24 cellular contexts compared by ENCODE assay signal in genomic region chr6:153087436-153087835, GRCh38. TPM values are rescaled to one million over a fixed set of nuclear protein-coding genes. Genes with fewer than 3 reads are reported as not detected.
"Had no signal": no experiment of that assay in that cellular context is flagged by ENCODE, and none has a peak within 500 bp of the region (broad histone marks: within the 10 kb centered on the region; RNA-seq: fewer than 3 reads in every experiment).

No MANE protein-coding gene starts in this region.

- H3K27ac ChIP-seq: adrenal gland, Peyer's patch, RWPE1 had no signal

- ATAC-seq: activated CD8-positive, alpha-beta T cell treated with anti-CD3 and anti-CD28 coated beads, Interleukin-2, amount 10 ng/mL, durations not matched to agents 7 days and 5 days; T-helper 17 cell; WTC11 had no signal

- H3K4me3 Mint-ChIP-seq: activated CD8-positive, alpha-beta T cell treated with anti-CD3 and anti-CD28 coated beads, Interleukin-2, amount 10 ng/mL, durations not matched to agents 7 days and 5 days; activated naive CD8-positive, alpha-beta T cell treated with anti-CD3 and anti-CD28 coated beads, Interleukin-2, amount 10 ng/mL, durations not matched to agents 7 days and 5 days; T-helper 17 cell; WTC11 had no signal

- H3K4me3 ChIP-seq: adrenal gland, MG63, Peyer's patch had no signal

- H3K4me1 Mint-ChIP-seq: activated naive CD8-positive, alpha-beta T cell treated with anti-CD3 and anti-CD28 coated beads, Interleukin-2, amount 10 ng/mL, durations not matched to agents 7 days and 5 days had no signal

- H3K4me1 ChIP-seq: adrenal gland, Peyer's patch had no signal

- H3K36me3 ChIP-seq: adrenal gland, MG63, Peyer's patch had no signal

- DNase-seq: activated CD4-positive, alpha-beta T cell treated with anti-CD3 and anti-CD28 coated beads for 48 hours; activated CD4-positive, alpha-beta T cell treated with anti-CD3 and anti-CD28 coated beads, Interleukin-2, amount 50 U/mL, for 4 hours; activated CD4-positive, CD25-positive, alpha-beta regulatory T cell treated with anti-CD3 and anti-CD28 coated beads, Interleukin-2, amount 50 U/mL, for 72 hours; activated CD8-positive, alpha-beta memory T cell treated with anti-CD3 and anti-CD28 coated beads, Interleukin-2, amount 50 U/mL, for 48 hours; activated CD8-positive, alpha-beta T cell treated with anti-CD3 and anti-CD28 coated beads, Interleukin-2, amount 10 ng/mL, durations not matched to agents 7 days and 5 days; activated naive CD4-positive, alpha-beta T cell treated with anti-CD3 and anti-CD28 coated beads, Interleukin-2, amount 50 U/mL, for 16 hours; activated naive CD8-positive, alpha-beta T cell treated with anti-CD3 and anti-CD28 coated beads, Interleukin-2, amount 10 ng/mL, durations not matched to agents 7 days and 5 days; activated T-cell treated with anti-CD3 and anti-CD28 coated beads, Interleukin-2, amount 50 U/mL, for 1 hour; adrenal gland; anterior cingulate cortex; cerebellar nuclear complex; MG63; NCI-H1092; NCI-H1417; NCI-H1930; NCI-H2107; NCI-H446; NCI-H524; Peyer's patch; SHP77; T-helper 17 cell; T-helper 9 cell had no signal

- H3K9me3 ChIP-seq: adrenal gland, MG63, Peyer's patch had no signal

- H3K36me3 Mint-ChIP-seq: activated naive CD8-positive, alpha-beta T cell treated with anti-CD3 and anti-CD28 coated beads, Interleukin-2, amount 10 ng/mL, durations not matched to agents 7 days and 5 days; WTC11 had no signal

- H3K27me3 Mint-ChIP-seq: activated naive CD8-positive, alpha-beta T cell treated with anti-CD3 and anti-CD28 coated beads, Interleukin-2, amount 10 ng/mL, durations not matched to agents 7 days and 5 days had no signal

- H3K27me3 ChIP-seq: adrenal gland, MG63, Peyer's patch had no signal

- H3K9me3 Mint-ChIP-seq: activated naive CD8-positive, alpha-beta T cell treated with anti-CD3 and anti-CD28 coated beads, Interleukin-2, amount 10 ng/mL, durations not matched to agents 7 days and 5 days; WTC11 had no signal

- H3K27ac Mint-ChIP-seq: activated CD8-positive, alpha-beta T cell treated with anti-CD3 and anti-CD28 coated beads, Interleukin-2, amount 10 ng/mL, durations not matched to agents 7 days and 5 days; activated naive CD8-positive, alpha-beta T cell treated with anti-CD3 and anti-CD28 coated beads, Interleukin-2, amount 10 ng/mL, durations not matched to agents 7 days and 5 days; T-helper 17 cell; WTC11 had no signal

RNA-seq across cellular contexts. Expression of gene RGS17, which starts 43.6 kb away (rescaled TPM):
- total RNA-seq: activated CD8-positive, alpha-beta T cell treated with anti-CD3 and anti-CD28 coated beads, Interleukin-2, amount 10 ng/mL, durations not matched to agents 7 days and 5 days; activated naive CD8-positive, alpha-beta T cell treated with anti-CD3 and anti-CD28 coated beads, Interleukin-2, amount 10 ng/mL, durations not matched to agents 7 days and 5 days; T-helper 17 cell had no signal
